ENCODE assay signal across 13 cellular contexts in genomic region chr9:85108229-85108628, GRCh38.
"Had no signal": no experiment of that assay in that cellular context is flagged by ENCODE, and none has a peak within 500 bp of the region (broad histone marks: within the 10 kb centered on the region; RNA-seq: fewer than 3 reads in every experiment).

No MANE protein-coding gene starts in this region.

- H3K27ac ChIP-seq: gastrocnemius medialis, left lung, thyroid gland had no signal

- H3K4me3 ChIP-seq: gastrocnemius medialis, left lung, thyroid gland had no signal

- H3K4me1 ChIP-seq: gastrocnemius medialis, left lung, thyroid gland had no signal

- H3K36me3 ChIP-seq: gastrocnemius medialis, left lung, thyroid gland had no signal

- ATAC-seq: gastrocnemius medialis, left lung had no signal

- DNase-seq: activated B cell treated with CpG ODN at 0.5 μM for 24 hours; activated CD4-positive, alpha-beta memory T cell treated with anti-CD3 and anti-CD28 coated beads for 36 hours; activated CD4-positive, alpha-beta T cell treated with anti-CD3 and anti-CD28 coated beads for 4 hours; activated T-cell treated with anti-CD3 and anti-CD28 coated beads for 4 hours; cerebellar nuclear complex; cortex of kidney; gastrocnemius medialis; head of caudate nucleus; left lung; stimulated activated CD4-positive, alpha-beta T cell treated with anti-CD3 and anti-CD28 coated beads, Interleukin-1b, Interleukin-23, amount 100 ng/mL, for 48 hours; stimulated activated CD8-positive, alpha-beta memory T cell treated with anti-CD3 and anti-CD28 coated beads, Interleukin-4, amount 100 ng/mL, for 48 hours; stimulated activated naive CD4-positive, alpha-beta T cell treated with Interleukin-2 at 50 U/mL for 16 hours; thyroid gland had no signal

- H3K9me3 ChIP-seq: gastrocnemius medialis, left lung, thyroid gland had no signal

- H3K27me3 ChIP-seq: gastrocnemius medialis, left lung, thyroid gland had no signal
